Comparison of ENCODE assay signal across 8 cellular contexts in genomic region chr1:2213576-2214505, GRCh38. TPM values are rescaled to one million over a fixed set of nuclear protein-coding genes. Genes with fewer than 3 reads are reported as not detected.
DNase-seq lines count a peak whose midpoint lies in the region; ATAC-seq and TF ChIP-seq lines count a peak whose summit lies in the region.

No MANE protein-coding gene starts in this region.

- DNase-seq in A673 (ENCODE audit: low spot score) (no peak), adrenal gland (peak; percentile 75 to 92 (median 87)), omental fat pad (ENCODE audit: low spot score) (no peak), NCI-H146 treated with DMSO at 0.1 percent for 48 hours (lab: John Stamatoyannopoulos, UW; ENCODE audit: unreplicated experiment) (no peak)
- no peak for DNase-seq in activated T-cell treated with anti-CD3 and anti-CD28 coated beads, Interleukin-2, amount 50 U/mL, for 4 hours

- ATAC-seq in gastroesophageal sphincter (peak; percentile 83), omental fat pad (ENCODE audit: low FRiP score) (peak; percentile 81), GM18907 (IDR thresholded peaks at IDR 0.05; ENCODE audit: unreplicated experiment) (no peak), GM19395 (IDR thresholded peaks at IDR 0.05; ENCODE audit: unreplicated experiment) (no peak)
- ATAC-seq in activated T-cell treated with anti-CD3 and anti-CD28 coated beads, Interleukin-2, amount 50 U/mL, for 4 hours: no peak

- H3K4me3 ChIP-seq in A673 (ENCODE audit: low read depth, low read length, poor library complexity, severe bottlenecking) (no peak overlapping the region), adrenal gland (peak overlapping the region in 1 of 4 donors; percentile 24), gastroesophageal sphincter (peak overlapping the region in 1 of 2 donors; percentile 48)

- peaks cover 8% of the 10 kb centered on the region for H3K4me1 Mint-ChIP-seq in activated T-cell treated with anti-CD3 and anti-CD28 coated beads, Interleukin-2, amount 50 U/mL, for 4 hours (ENCODE audit: low read depth)

- H3K36me3 ChIP-seq in A673 (ENCODE audit: insufficient read depth, low read length, poor library complexity, severe bottlenecking) (no peaks in the 10 kb centered on the region), adrenal gland (replicated peaks in 1 of 2) (no peaks in the 10 kb centered on the region), gastroesophageal sphincter (no peaks in the 10 kb centered on the region)

- H3K27ac ChIP-seq in A673 (ENCODE audit: low read depth, low read length, poor library complexity, severe bottlenecking) (peak overlapping the region; percentile 94), adrenal gland (peak overlapping the region; percentile 85 to 98 (median 94)), gastroesophageal sphincter (peak overlapping the region; percentile 93 to 100 (median 98))

- no peaks in the 10 kb centered on the region for H3K36me3 Mint-ChIP-seq in activated T-cell treated with anti-CD3 and anti-CD28 coated beads, Interleukin-2, amount 50 U/mL, for 4 hours (ENCODE audit: insufficient read depth)

- H3K9me3 Mint-ChIP-seq in activated T-cell treated with anti-CD3 and anti-CD28 coated beads, Interleukin-2, amount 50 U/mL, for 4 hours: peaks cover 3% of the 10 kb centered on the region

- TF ChIP-seq EP300 in gastroesophageal sphincter (IDR thresholded peaks at IDR 0.05): no peak

- no peak for TF ChIP-seq CTCF in A673 (conservative IDR thresholded peaks at IDR 0.05; ENCODE audit: low read depth, low read length)
- TF ChIP-seq CTCF in adrenal gland (IDR thresholded peaks at IDR 0.05): no peak
- no peak for TF ChIP-seq CTCF in gastroesophageal sphincter (IDR thresholded peaks at IDR 0.05)
- TF ChIP-seq CTCF in omental fat pad (IDR thresholded peaks at IDR 0.05): no peak

- H3K27me3 Mint-ChIP-seq in activated T-cell treated with anti-CD3 and anti-CD28 coated beads, Interleukin-2, amount 50 U/mL, for 4 hours (ENCODE audit: low read depth): no peaks in the 10 kb centered on the region

- H3K9me3 ChIP-seq in A673 (ENCODE audit: low read depth, low read length, poor library complexity, severe bottlenecking) (no peaks in the 10 kb centered on the region), adrenal gland (replicated peaks in 1 of 3) (no peaks in the 10 kb centered on the region), gastroesophageal sphincter (no peaks in the 10 kb centered on the region)

- BruUV-seq in A673 (replicated peaks; lab: Mats Ljungman, UMichigan): no TSS peak

- H3K4me1 ChIP-seq in A673 (ENCODE audit: insufficient read depth, low read length, poor library complexity, severe bottlenecking) (peaks cover 28% of the 10 kb centered on the region), adrenal gland (replicated peaks in 1 of 2) (peaks cover 33 to 34% of the 10 kb centered on the region in 2 donors), gastroesophageal sphincter (peaks cover 13 to 63% (median 47%) of the 10 kb centered on the region in 3 donors)

- H3K27me3 ChIP-seq in A673 (replicated peaks; ENCODE audit: insufficient read depth, low read depth, low read length, poor library complexity) (no peaks in the 10 kb centered on the region), adrenal gland (no peaks in the 10 kb centered on the region), gastroesophageal sphincter (no peaks in the 10 kb centered on the region)

- WGBS in adrenal gland, 4 donors: 26 to 32% (median 28%) methylated on average over 8 to 32 of the region's 32 CpGs
- WGBS in gastroesophageal sphincter (ENCODE audit: low coverage in 1 of 2), 2 donors: 30% methylated on average over 2 of the region's 32 CpGs; no CpG with 5 or more reads in 1 of the 2 donors

- intact Hi-C loops in A673 (cut with micrococcal nuclease; ENCODE audit: unreplicated experiment) (no loop called here), adrenal gland (cut with DNase I) (loop anchor here in 1 of 2 donors (5.0 kb wide), 1 partner anchor 103 kb away; no protein-coding TSS in a partner anchor)

- H3K4me3 Mint-ChIP-seq in activated T-cell treated with anti-CD3 and anti-CD28 coated beads, Interleukin-2, amount 50 U/mL, for 4 hours: no peak overlapping the region

- POLR2A ChIA-PET in A673 (lab: Charles Lee; ENCODE audit: low non-redundant PET): no interaction called here

- CTCF ChIA-PET in A673 (lab: Charles Lee): no interaction called here

- TF ChIP-seq POLR2A in adrenal gland (IDR thresholded peaks at IDR 0.05) (peak in 1 of 2 donors; percentile 55), gastroesophageal sphincter (IDR thresholded peaks at IDR 0.05) (peak in 1 of 2 donors; percentile 50)

RNA-seq across cellular contexts. Expression of gene SKI, which starts 14.3 kb away (rescaled TPM):
- 84.9 and 88.1 TPM in 2 replicates for total RNA-seq in A673 (2021)
- total RNA-seq in adrenal gland: 10 to 100 TPM; 30.6 to 53.6 (median 43.7) TPM
- polyA plus RNA-seq in adrenal gland: 10 to 100 TPM in 2 of 3 donors, 1 to 10 TPM in 1; 9.4 to 21.2 (median 10.8) TPM
- total RNA-seq in gastroesophageal sphincter: 100 to 1,000 TPM in 1 of 4 donors, 10 to 100 TPM in 3; 60.2 to 157 (median 79.0) TPM
- total RNA-seq in omental fat pad: 10 to 100 TPM; 35.3 to 54.0 (median 47.3) TPM
- 10 to 100 TPM; 43.8 to 45.2 (median 44.7) TPM for total RNA-seq in activated T-cell treated with anti-CD3 and anti-CD28 coated beads, Interleukin-2, amount 50 U/mL, for 4 hours

RNA-seq across cellular contexts. Expression of gene FAAP20, which starts 19.3 kb away (rescaled TPM):
- 114 and 119 TPM in 2 replicates for total RNA-seq in A673 (2021)
- total RNA-seq in adrenal gland: 100 to 1,000 TPM in 1 of 8 donors, 10 to 100 TPM in 7; 26.4 to 106 (median 62.0) TPM
- 100 to 1,000 TPM in 2 of 3 donors, 1 to 10 TPM in 1; 2.7 to 185 (median 160) TPM for polyA plus RNA-seq in adrenal gland
- 10 to 100 TPM; 25.8 to 51.1 (median 43.3) TPM for total RNA-seq in gastroesophageal sphincter
- total RNA-seq in omental fat pad: 10 to 100 TPM; 14.2 to 24.9 (median 21.8) TPM
- total RNA-seq in activated T-cell treated with anti-CD3 and anti-CD28 coated beads, Interleukin-2, amount 50 U/mL, for 4 hours: 10 to 100 TPM; 67.8 to 82.3 (median 69.9) TPM

Comparison
In these comparisons a context has a peak if more than half of its experiments do, and no peak if none do; other contexts are left out.
1. DNase-seq: peak in adrenal gland (7 of 7); none in A673 (single experiment), omental fat pad (single experiment), activated T-cell treated with anti-CD3 and anti-CD28 coated beads, Interleukin-2, amount 50 U/mL, for 4 hours (single experiment) and NCI-H146 treated with DMSO at 0.1 percent for 48 hours (single experiment).
2. ATAC-seq: peak in gastroesophageal sphincter (single experiment) and omental fat pad (single experiment); none in GM18907 (single experiment), activated T-cell treated with anti-CD3 and anti-CD28 coated beads, Interleukin-2, amount 50 U/mL, for 4 hours (0 of 2) and GM19395 (single experiment).
3. Peak in every context shown above with its lines, with median percentiles within 50 percentile points of each other: H3K27ac ChIP-seq.